ENCODE assay signal across 8 cellular contexts in genomic region chr17:54968259-54968953, GRCh38. TPM values are rescaled to one million over a fixed set of nuclear protein-coding genes. Genes with fewer than 3 reads are reported as not detected.
DNase-seq lines count a peak whose midpoint lies in the region; ATAC-seq, FAIRE-seq and TF ChIP-seq lines count a peak whose summit lies in the region.

TSS of gene COX11 (minus strand) at chr17:54968654. CDS start at chr17:54968646, 8 bp downstream.
TSS of gene STXBP4 (plus strand) at chr17:54968765. CDS start at chr17:54986220, 17,455 bp downstream.

- H3K9me2 ChIP-seq in neural cell (ENCODE audit: insufficient read depth, low read length): no peaks in the 10 kb centered on the region

- no peaks in the 10 kb centered on the region for H4K20me1 ChIP-seq in neural cell (ENCODE audit: insufficient read depth)

- peak within 1 kb of the TSS; percentile 92 for H3K9ac ChIP-seq in neural cell (ENCODE audit: low read length)

- H3K27me3 Mint-ChIP-seq in stimulated activated naive CD8-positive, alpha-beta T cell treated with anti-CD3 and anti-CD28 coated beads, Interleukin-15, amount 100 ng/mL, for 72 hours: no peaks in the 10 kb centered on the region

- DNase-seq in HAP-1 (ENCODE audit: low spot score in 2 of 2): peak; percentile 91 to 93
- peak; percentile 95 for DNase-seq in M059J (ENCODE audit: low read depth)
- DNase-seq in RWPE2 (ENCODE audit: low spot score): peak; percentile 93
- DNase-seq in activated effector memory CD4-positive, alpha-beta T cell treated with anti-CD3 and anti-CD28 coated beads, Interleukin-2, amount 50 U/mL, for 16 hours: peak; percentile 97
- DNase-seq in foreskin fibroblast: peak; percentile 98 to 100
- peak; percentile 93 to 96 for DNase-seq in stimulated activated naive CD8-positive, alpha-beta T cell treated with anti-CD3 and anti-CD28 coated beads, Interleukin-15, amount 100 ng/mL, for 72 hours

- H3K4me1 Mint-ChIP-seq in stimulated activated naive CD8-positive, alpha-beta T cell treated with anti-CD3 and anti-CD28 coated beads, Interleukin-15, amount 100 ng/mL, for 72 hours: peaks cover 14% of the 10 kb centered on the region

- no peak for TF ChIP-seq EP300 in neural cell (conservative IDR thresholded peaks at IDR 0.05; ENCODE audit: poor library complexity, severe bottlenecking)

- peak; percentile 71 for FAIRE-seq in G401.6 (lab: Jason Lieb, UNC)

- TF ChIP-seq CTCF in RWPE2 (IDR thresholded peaks at IDR 0.05; ENCODE audit: poor library complexity, severe bottlenecking) (peak; percentile 64), foreskin fibroblast (IDR thresholded peaks at IDR 0.05; ENCODE audit: low read depth, low read length) (no peak), neural cell (IDR thresholded peaks at IDR 0.05; ENCODE audit: poor library complexity, severe bottlenecking) (peak; percentile 70)

- H3K27ac ChIP-seq in RWPE2 (ENCODE audit: poor library complexity, severe bottlenecking) (peak within 1 kb of the TSS; percentile 34), neural cell (ENCODE audit: low read length) (peak within 1 kb of the TSS; percentile 92)

- H3K4me1 ChIP-seq in HAP-1 (peaks cover 15% of the 10 kb centered on the region), RWPE2 (ENCODE audit: insufficient read depth, poor library complexity, severe bottlenecking) (no peaks in the 10 kb centered on the region)

- ATAC-seq in RWPE2 (ENCODE audit: low read depth): peak; percentile 92
- peak; percentile 97 for ATAC-seq in stimulated activated naive CD8-positive, alpha-beta T cell treated with anti-CD3 and anti-CD28 coated beads, Interleukin-15, amount 100 ng/mL, for 72 hours

- H3K4me2 ChIP-seq in neural cell (ENCODE audit: low read length): peak within 1 kb of the TSS; percentile 94

- H3K27ac Mint-ChIP-seq in stimulated activated naive CD8-positive, alpha-beta T cell treated with anti-CD3 and anti-CD28 coated beads, Interleukin-15, amount 100 ng/mL, for 72 hours: peak within 1 kb of the TSS in 1 of 2 donors; percentile 84

- H3K9me3 Mint-ChIP-seq in stimulated activated naive CD8-positive, alpha-beta T cell treated with anti-CD3 and anti-CD28 coated beads, Interleukin-15, amount 100 ng/mL, for 72 hours: no peaks in the 10 kb centered on the region

- H3K27me3 ChIP-seq in HAP-1 (ENCODE audit: low read depth) (no peaks in the 10 kb centered on the region), RWPE2 (ENCODE audit: insufficient read depth, poor library complexity, severe bottlenecking) (no peaks in the 10 kb centered on the region), neural cell (ENCODE audit: insufficient read depth, low read depth, low read length) (no peaks in the 10 kb centered on the region)

- H3K9me3 ChIP-seq in HAP-1 (no peaks in the 10 kb centered on the region), RWPE2 (ENCODE audit: severe bottlenecking) (no peaks in the 10 kb centered on the region), neural cell (ENCODE audit: low read length) (no peaks in the 10 kb centered on the region)

- H3F3A ChIP-seq in neural cell (ENCODE audit: insufficient read depth, low read length, poor library complexity, severe bottlenecking): no peaks in the 10 kb centered on the region

- TF ChIP-seq RAD21 in neural cell (conservative IDR thresholded peaks at IDR 0.05): peak; percentile 48

- peaks cover 14% of the 10 kb centered on the region for H3K36me3 ChIP-seq in HAP-1 (replicated peaks)
- peaks cover 27% of the 10 kb centered on the region for H3K36me3 ChIP-seq in RWPE2 (ENCODE audit: low read depth)
- H3K36me3 ChIP-seq in neural cell (ENCODE audit: insufficient read depth, low read length): no peaks in the 10 kb centered on the region

- no peak within 1 kb of the TSS for H3K4me3 Mint-ChIP-seq in stimulated activated naive CD8-positive, alpha-beta T cell treated with anti-CD3 and anti-CD28 coated beads, Interleukin-15, amount 100 ng/mL, for 72 hours

- peak within 1 kb of the TSS; percentile 81 for H3K4me3 ChIP-seq in HAP-1
- peak within 1 kb of the TSS; percentile 86 for H3K4me3 ChIP-seq in RWPE2 (ENCODE audit: severe bottlenecking)
- peak within 1 kb of the TSS; percentile 86 to 91 for H3K4me3 ChIP-seq in foreskin fibroblast (ENCODE audit: low read depth in 1 of 2, low read length in 2 of 2)
- H3K4me3 ChIP-seq in neural cell (ENCODE audit: low read length): peak within 1 kb of the TSS; percentile 78

- H3K79me2 ChIP-seq in neural cell (replicated peaks; ENCODE audit: insufficient read depth, low read length): peaks cover 58% of the 10 kb centered on the region

- H2AFZ ChIP-seq in neural cell (ENCODE audit: low read depth, low read length): peak within 1 kb of the TSS; percentile 87

- in situ Hi-C loops in HAP-1 (cut with MboI; ENCODE audit: low sequenced_read_pairs): no loop called here

TF ChIP-seq in neural cell, 6 proteins besides CTCF, POLR2A, EP300 and RAD21:
- peak; percentile 62 for TF ChIP-seq SMC3 (conservative IDR thresholded peaks at IDR 0.05; ENCODE audit: poor library complexity)
- TF ChIP-seq REST (IDR thresholded peaks at IDR 0.05; ENCODE audit: borderline replicate concordance): no peak
- no peak for TF ChIP-seq EZH2 (IDR thresholded peaks at IDR 0.05; ENCODE audit: borderline replicate concordance, insufficient read depth, low read length, poor library complexity, severe bottlenecking)
- peak; percentile 89 for TF ChIP-seq POLR2AphosphoS5 (IDR thresholded peaks at IDR 0.05)
- TF ChIP-seq TAF1 (IDR thresholded peaks at IDR 0.05; ENCODE audit: low read depth): peak; percentile 57
- peak; percentile 74 for TF ChIP-seq MXI1 (conservative IDR thresholded peaks at IDR 0.05; ENCODE audit: poor library complexity, severe bottlenecking)

RNA-seq across cellular contexts. Expression of gene COX11, which starts in this region (rescaled TPM):
- total RNA-seq in M059J (2014; rRNA removed; shearing (Covaris generic)): 64.5 and 66.8 TPM in 2 replicates
- polyA plus RNA-seq in neural cell: 154 and 155 TPM in 2 replicates
- 101 and 110 TPM in 2 replicates for polyA minus RNA-seq in neural cell

RNA-seq across cellular contexts. Expression of gene STXBP4, which starts in this region (rescaled TPM):
- total RNA-seq in M059J (2014; rRNA removed; shearing (Covaris generic)): 3.5 and 13.6 TPM in 2 replicates
- polyA plus RNA-seq in neural cell: 8.1 and 21.3 TPM in 2 replicates
- 39.0 and 77.9 TPM in 2 replicates for polyA minus RNA-seq in neural cell

Comparison
In these comparisons a context has a peak if more than half of its experiments do, and no peak if none do; other contexts are left out.
1. Peak in every context shown above with its lines: DNase-seq, ATAC-seq, H3K4me3 ChIP-seq and H3K27ac ChIP-seq.